1 cellular context compared by ENCODE assay signal in genomic region chr10:72204724-72205123, GRCh38.
A peak's percentile ranks its signal among the peaks of the same experiment; 100 is the strongest.
TF ChIP-seq lines count a peak whose summit lies in the region.

No MANE protein-coding gene starts in this region.

TF ChIP-seq in HEK293, 187 proteins besides CTCF, POLR2A, EP300 and RAD21 (continued from another document):
- TF ChIP-seq REST (tag by site-specific recombination; IDR thresholded peaks at IDR 0.05) (peak; percentile 81), MEIS1 (CRISPR knock-in tag; IDR thresholded peaks at IDR 0.05; ENCODE audit: borderline replicate concordance) (no peak), ZNF670 (tag by site-specific recombination; IDR thresholded peaks at IDR 0.05; ENCODE audit: low read depth) (no peak), ZNF292 (tag by site-specific recombination; IDR thresholded peaks at IDR 0.05; ENCODE audit: borderline replicate concordance, low read depth) (no peak), TCF7L2 (IDR thresholded peaks at IDR 0.05; ENCODE audit: borderline replicate concordance, low read depth, low read length) (no peak), ZFP37 (tag by site-specific recombination; IDR thresholded peaks at IDR 0.05) (no peak), ZNF366 (tag by site-specific recombination; conservative IDR thresholded peaks at IDR 0.05) (no peak; the same call in 1 of the 2 replicates), PRDM1 (tag by site-specific recombination; IDR thresholded peaks at IDR 0.05) (no peak), ZNF10 (tag by site-specific recombination; IDR thresholded peaks at IDR 0.05) (no peak), ZNF747 (tag by site-specific recombination; IDR thresholded peaks at IDR 0.05) (no peak), GLI2 (tag by site-specific recombination; IDR thresholded peaks at IDR 0.05; ENCODE audit: borderline replicate concordance, low read depth) (no peak)
